ENCODE assay signal across 18 cellular contexts in the genomic region with DNA sequence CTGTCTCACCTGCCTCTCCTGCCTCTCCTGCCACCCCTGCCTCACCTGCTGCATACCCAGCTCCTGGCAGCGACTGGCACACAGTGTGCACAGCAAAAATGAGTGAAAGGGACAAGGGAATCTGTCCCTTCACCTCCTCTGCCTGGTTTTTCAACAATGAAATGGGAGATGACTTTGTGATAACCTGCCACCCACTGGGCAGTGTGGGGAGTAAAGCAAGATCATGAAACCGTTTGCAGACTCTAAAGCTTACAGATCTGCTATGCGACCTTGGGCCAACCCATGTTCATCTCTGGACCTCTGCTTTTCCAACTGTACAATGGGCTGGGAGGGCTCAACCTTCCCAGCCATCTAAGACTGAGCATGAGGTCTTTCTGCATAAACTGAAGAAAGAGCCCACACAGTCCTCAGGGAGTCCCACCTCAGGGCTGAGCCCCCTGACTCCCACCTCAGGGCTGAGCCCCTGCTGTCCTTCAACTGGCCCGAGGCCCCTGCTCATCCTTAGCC.
DNase-seq lines count a peak whose midpoint lies in the region; ATAC-seq lines count a peak whose summit lies in the region.
"Had no signal": no experiment of that assay in that cellular context is flagged by ENCODE, and none has a peak within 500 bp of the region (broad histone marks: within the 10 kb centered on the region; RNA-seq: fewer than 3 reads in every experiment).

No MANE protein-coding gene starts in this region.

- DNase-seq in ELR (ENCODE audit: low read depth) (peak; percentile 45), HT-29 (ENCODE audit: low spot score) (peak; percentile 53), SK-MEL-5 (ENCODE audit: low read depth, low spot score) (peak; percentile 19), left lobe of liver (ENCODE audit: low spot score) (no peak), NCI-H524 treated with DMSO at 0.1 percent for 48 hours (lab: John Stamatoyannopoulos, UW) (no peak), dedifferentiated amniotic fluid mesenchymal stem cell (ENCODE audit: extremely low spot score) (no peak)
- DNase-seq: activated B cell treated with CpG ODN at 0.5 μM for 24 hours; activated naive CD4-positive, alpha-beta T cell treated with anti-CD3 and anti-CD28 coated beads, Interleukin-2, amount 50 U/mL, for 16 hours; CD4-positive, alpha-beta T cell; effector memory CD4-positive, alpha-beta T cell; GOT3; lower lobe of right lung; NCI-H2081 treated with DMSO at 0.1 percent for 48 hours; sigmoid colon; stimulated activated naive B cell treated with anti-CD40 and anti-IgM and Interleukin-4, amounts not matched to agents 10 μg/mL and 1 μg/mL and 100 μg/mL, for 72 hours; upper lobe of right lung had no signal

- ATAC-seq in left lobe of liver = peak; percentile 50
- no peak for ATAC-seq in HG03159 (IDR thresholded peaks at IDR 0.05; ENCODE audit: unreplicated experiment)
- ATAC-seq in GM21381 (IDR thresholded peaks at IDR 0.05; ENCODE audit: unreplicated experiment) = no peak
- ATAC-seq: lower lobe of right lung; stimulated activated naive B cell treated with anti-CD40 and anti-IgM and Interleukin-4, amounts not matched to agents 10 μg/mL and 1 μg/mL and 100 μg/mL, for 72 hours; upper lobe of right lung had no signal

- in situ Hi-C loops in SK-MEL-5 (cut with HindIII; ENCODE audit: low pct_unique_long_range_greater_than_20kb, low sequenced_read_pairs) = no loop called here

Comparison
In these comparisons a context has a peak if more than half of its experiments do, and no peak if none do; other contexts are left out.
1. DNase-seq: peak in ELR (single experiment), HT-29 (single experiment) and SK-MEL-5 (single experiment); none in left lobe of liver (single experiment), NCI-H524 treated with DMSO at 0.1 percent for 48 hours (single experiment) and dedifferentiated amniotic fluid mesenchymal stem cell (single experiment).